ENCODE assay signal across 1 cellular context in genomic region chrX:80138938-80139337, GRCh38.
TF ChIP-seq lines count a peak whose summit lies in the region.

No MANE protein-coding gene starts in this region.

TF ChIP-seq in K562, 482 proteins besides CTCF, POLR2A, EP300 and RAD21:
- TF ChIP-seq, protein P1, sequence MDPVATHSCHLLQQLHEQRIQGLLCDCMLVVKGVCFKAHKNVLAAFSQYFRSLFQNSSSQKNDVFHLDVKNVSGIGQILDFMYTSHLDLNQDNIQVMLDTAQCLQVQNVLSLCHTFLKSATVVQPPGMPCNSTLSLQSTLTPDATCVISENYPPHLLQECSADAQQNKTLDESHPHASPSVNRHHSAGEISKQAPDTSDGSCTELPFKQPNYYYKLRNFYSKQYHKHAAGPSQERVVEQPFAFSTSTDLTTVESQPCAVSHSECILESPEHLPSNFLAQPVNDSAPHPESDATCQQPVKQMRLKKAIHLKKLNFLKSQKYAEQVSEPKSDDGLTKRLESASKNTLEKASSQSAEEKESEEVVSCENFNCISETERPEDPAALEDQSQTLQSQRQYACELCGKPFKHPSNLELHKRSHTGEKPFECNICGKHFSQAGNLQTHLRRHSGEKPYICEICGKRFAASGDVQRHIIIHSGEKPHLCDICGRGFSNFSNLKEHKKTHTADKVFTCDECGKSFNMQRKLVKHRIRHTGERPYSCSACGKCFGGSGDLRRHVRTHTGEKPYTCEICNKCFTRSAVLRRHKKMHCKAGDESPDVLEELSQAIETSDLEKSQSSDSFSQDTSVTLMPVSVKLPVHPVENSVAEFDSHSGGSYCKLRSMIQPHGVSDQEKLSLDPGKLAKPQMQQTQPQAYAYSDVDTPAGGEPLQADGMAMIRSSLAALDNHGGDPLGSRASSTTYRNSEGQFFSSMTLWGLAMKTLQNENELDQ (CRISPR knock-in tag; IDR thresholded peaks at IDR 0.05; ENCODE audit: borderline replicate concordance): no peak
- TF ChIP-seq NFIX (CRISPR knock-in tag; IDR thresholded peaks at IDR 0.05; ENCODE audit: low read depth) (peak; percentile 68), NFIC (IDR thresholded peaks at IDR 0.05) (peak; percentile 77), CXXC5 (CRISPR knock-in tag; IDR thresholded peaks at IDR 0.05) (no peak), MTF1 (CRISPR knock-in tag; IDR thresholded peaks at IDR 0.05; ENCODE audit: borderline replicate concordance) (no peak), E2F3 (CRISPR knock-in tag; IDR thresholded peaks at IDR 0.05) (no peak), ZNF699 (CRISPR knock-in tag; IDR thresholded peaks at IDR 0.05; ENCODE audit: insufficient replicate concordance) (no peak)
